ENCODE assay signal across 15 cellular contexts in genomic region chr1:231571904-231572303, GRCh38.
"Had no signal": no experiment of that assay in that cellular context is flagged by ENCODE, and none has a peak within 500 bp of the region (broad histone marks: within the 10 kb centered on the region; RNA-seq: fewer than 3 reads in every experiment).

No MANE protein-coding gene starts in this region.

- H3K4me1 ChIP-seq: body of pancreas, stomach had no signal

- H3K27me3 ChIP-seq: body of pancreas, stomach, vagina had no signal

- H3K27ac ChIP-seq: body of pancreas, stomach, vagina had no signal

- H3K4me3 ChIP-seq: body of pancreas, stomach, vagina had no signal

- ATAC-seq: activated naive CD4-positive, alpha-beta T cell treated with anti-CD3 and anti-CD28 coated beads, Interleukin-2, amount 50 U/mL, for 72 hours; activated T-cell treated with anti-CD3 and anti-CD28 coated beads, Interleukin-2, amount 50 U/mL, for 4 hours; body of pancreas; effector memory CD8-positive, alpha-beta T cell; natural killer cell treated with Interleukin-12 subunit alpha and Interleukin-12 subunit beta and Interleukin-15 and Interleukin-18, amount 100 ng/mL, for 72 hours had no signal

- H3K9me3 ChIP-seq: body of pancreas, stomach, vagina had no signal

- DNase-seq: activated CD4-positive, alpha-beta memory T cell treated with anti-CD3 and anti-CD28 coated beads for 36 hours; activated CD4-positive, CD25-positive, alpha-beta regulatory T cell treated with anti-CD3 and anti-CD28 coated beads, Interleukin-2, amount 50 U/mL, for 72 hours; activated effector memory CD4-positive, alpha-beta T cell treated with anti-CD3 and anti-CD28 coated beads, Interleukin-2, amount 50 U/mL, for 16 hours; activated T-cell treated with anti-CD3 and anti-CD28 coated beads, Interleukin-2, amount 50 U/mL, for 4 hours; amniotic stem cell; body of pancreas; effector memory CD8-positive, alpha-beta T cell; immature natural killer cell; left cardiac atrium; occipital lobe; stimulated activated CD4-positive, alpha-beta T cell treated with anti-CD3 and anti-CD28 coated beads, Interleukin-4, amount 100 ng/mL, for 4 hours; stomach had no signal
